In the genomic region with DNA sequence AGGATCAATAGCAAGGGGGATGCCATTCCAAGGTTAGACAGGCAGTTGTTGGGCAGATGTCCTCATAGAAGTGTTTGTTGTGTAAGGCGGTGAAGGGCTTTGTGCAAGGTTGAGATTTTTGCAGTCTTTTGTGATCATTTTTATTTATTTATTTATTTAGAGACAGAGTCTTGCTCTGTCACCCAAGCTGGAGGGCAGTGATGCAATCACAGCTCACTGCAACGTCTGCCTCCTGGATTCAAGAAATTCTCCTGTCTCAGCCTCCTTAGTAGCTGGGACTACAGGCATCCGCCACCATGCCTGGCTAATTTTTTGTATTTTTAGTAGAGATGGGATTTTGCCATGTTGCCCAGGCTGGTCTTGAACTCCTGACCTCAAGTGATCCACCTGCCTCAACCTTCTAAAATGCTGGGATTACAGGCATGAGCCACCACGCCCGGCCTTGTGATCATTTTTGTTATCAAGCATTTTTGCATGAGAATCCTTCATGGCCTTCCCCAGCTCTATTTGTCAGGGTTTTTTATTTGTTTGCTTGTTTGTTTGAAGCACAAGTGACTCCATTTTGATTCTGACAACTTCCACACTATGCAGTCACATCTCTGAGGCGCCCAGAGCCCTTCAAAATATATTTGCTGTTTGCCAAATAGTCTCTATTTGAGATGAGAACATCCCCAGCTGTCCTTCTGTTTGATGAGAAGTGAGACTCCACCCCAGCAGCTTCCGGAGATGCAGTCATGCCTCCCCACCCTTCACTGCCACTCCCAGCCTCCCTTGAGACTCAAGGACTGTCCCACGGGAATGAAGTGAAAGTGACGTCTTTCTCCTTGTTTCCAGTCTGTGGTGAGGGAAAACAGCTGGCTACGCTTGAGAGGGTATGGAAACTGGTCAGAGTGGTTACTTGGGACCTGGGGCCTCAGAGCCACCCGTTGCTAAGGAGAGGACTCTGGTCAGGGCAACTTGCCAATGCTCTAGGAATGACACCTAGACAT, we compare ENCODE assay signal across 8 cellular contexts. TPM values are rescaled to one million over a fixed set of nuclear protein-coding genes. Genes with fewer than 3 reads are reported as not detected.
DNase-seq lines count a peak whose midpoint lies in the region; ATAC-seq and TF ChIP-seq lines count a peak whose summit lies in the region.

No MANE protein-coding gene starts in this region.

- peak; percentile 29 for DNase-seq in activated CD8-positive, alpha-beta memory T cell treated with anti-CD3 and anti-CD28 coated beads, Interleukin-2, amount 50 U/mL, for 48 hours
- no peak for DNase-seq in activated CD8-positive, alpha-beta memory T cell treated with anti-CD3 and anti-CD28 coated beads, Interleukin-2, amount 50 U/mL, for 4 hours
- peak; percentile 89 for DNase-seq in NCI-H510A (lab: John Stamatoyannopoulos, UW)
- DNase-seq in esophagus squamous epithelium (lab: John Stamatoyannopoulos, UW), result no peak
- no peak for DNase-seq in smooth muscle cell (lab: John Stamatoyannopoulos, UW; ENCODE audit: unreplicated experiment)
- DNase-seq in HuH-7.5 (ENCODE audit: low spot score), result no peak
- no peak for DNase-seq in SK-N-DZ (ENCODE audit: low spot score)

- peaks cover 1% of the 10 kb centered on the region for H4K20me1 ChIP-seq in smooth muscle cell (ENCODE audit: low read depth)

- H3K27ac ChIP-seq in esophagus squamous epithelium, result peak overlapping the region; percentile 42 to 68 (median 60)
- H3K27ac ChIP-seq in smooth muscle cell (ENCODE audit: low read depth), result peak overlapping the region; percentile 16

- intact Hi-C loops in esophagus squamous epithelium (cut with DNase I), result no loop called here

- no peak overlapping the region for H2AFZ ChIP-seq in smooth muscle cell (ENCODE audit: low read depth)

- no peak for TF ChIP-seq POLR2A in esophagus squamous epithelium (IDR thresholded peaks at IDR 0.05)

- H3K4me2 ChIP-seq in smooth muscle cell, result no peak overlapping the region

- no peaks in the 10 kb centered on the region for H3K9me3 ChIP-seq in esophagus squamous epithelium
- H3K9me3 ChIP-seq in smooth muscle cell (replicated peaks; ENCODE audit: low read depth), result no peaks in the 10 kb centered on the region

- WGBS in esophagus squamous epithelium, 2 donors, result 49% methylated on average over 11 of the region's 11 CpGs
- WGBS in smooth muscle cell (ENCODE audit: low lambda C conversion rate), result 75% methylated on average over 11 of the region's 11 CpGs

- TF ChIP-seq CTCF in esophagus squamous epithelium (IDR thresholded peaks at IDR 0.05) (no peak), smooth muscle cell (IDR thresholded peaks at IDR 0.05; ENCODE audit: borderline replicate concordance, insufficient read depth, poor library complexity, severe bottlenecking) (no peak)

- H3K4me1 ChIP-seq in esophagus squamous epithelium (peaks cover 0 to 29% (median 3%) of the 10 kb centered on the region in 3 donors), smooth muscle cell (ENCODE audit: low read depth) (no peaks in the 10 kb centered on the region)

- H3K4me3 ChIP-seq in esophagus squamous epithelium (no peak overlapping the region), smooth muscle cell (no peak overlapping the region)

- H3K9ac ChIP-seq in smooth muscle cell (ENCODE audit: low read depth), result no peak overlapping the region

- H3K79me2 ChIP-seq in smooth muscle cell (ENCODE audit: low read depth), result no peaks in the 10 kb centered on the region

- H3F3A ChIP-seq in smooth muscle cell (ENCODE audit: low read depth), result peaks cover 4% of the 10 kb centered on the region

- H3K36me3 ChIP-seq in esophagus squamous epithelium (peaks cover 0 to 46% (median 11%) of the 10 kb centered on the region in 3 donors), smooth muscle cell (ENCODE audit: low read depth) (peaks cover 6% of the 10 kb centered on the region)

- peak; percentile 68 for ATAC-seq in HG02884 (IDR thresholded peaks at IDR 0.05; ENCODE audit: unreplicated experiment)

- H3K27me3 ChIP-seq in esophagus squamous epithelium (no peaks in the 10 kb centered on the region), smooth muscle cell (ENCODE audit: low read depth) (no peaks in the 10 kb centered on the region)

RNA-seq across cellular contexts. Expression of a gene that starts 38.0 kb away (rescaled TPM):
- 10 to 100 TPM; 18.3 to 48.1 (median 33.6) TPM for total RNA-seq in esophagus squamous epithelium
- total RNA-seq in smooth muscle cell, result 31.4 and 51.0 TPM in 2 replicates
- polyA plus RNA-seq in smooth muscle cell, result 29.9 and 42.9 TPM in 2 replicates
- polyA plus RNA-seq in SK-N-DZ (2014; cell fraction: cytosol; rRNA removed), result 28.9 and 29.5 TPM in 2 replicates
- 42.2 and 44.5 TPM in 2 replicates for polyA plus RNA-seq in SK-N-DZ (2014; cell fraction: nucleus; rRNA removed)

RNA-seq across cellular contexts. Expression of a gene that starts 38.6 kb away (rescaled TPM):
- total RNA-seq in esophagus squamous epithelium, result 10 to 100 TPM; 43.0 to 65.6 (median 61.1) TPM
- 117 and 134 TPM in 2 replicates for total RNA-seq in smooth muscle cell
- 127 and 132 TPM in 2 replicates for polyA plus RNA-seq in smooth muscle cell
- 52.3 and 55.7 TPM in 2 replicates for polyA plus RNA-seq in SK-N-DZ (2014; cell fraction: cytosol; rRNA removed)
- 20.8 and 28.7 TPM in 2 replicates for polyA plus RNA-seq in SK-N-DZ (2014; cell fraction: nucleus; rRNA removed)

RNA-seq across cellular contexts. Expression of a gene that starts 49.7 kb away (rescaled TPM):
- total RNA-seq in esophagus squamous epithelium (1 to 10 TPM in 3 of 4 donors, under 1 TPM in 1; 0.57 to 1.9 (median 1.6) TPM), smooth muscle cell (0.85 and 3.7 TPM in 2 replicates)
- polyA plus RNA-seq in smooth muscle cell, result 0.69 and 1.3 TPM in 2 replicates
- 0.78 and 2.2 TPM in 2 replicates for polyA plus RNA-seq in SK-N-DZ (2014; cell fraction: cytosol; rRNA removed)
- 1.0 TPM in 2 replicates for polyA plus RNA-seq in SK-N-DZ (2014; cell fraction: nucleus; rRNA removed)

Comparison
In these comparisons a context has a peak if more than half of its experiments do, and no peak if none do; other contexts are left out.
1. DNase-seq: peak in activated CD8-positive, alpha-beta memory T cell treated with anti-CD3 and anti-CD28 coated beads, Interleukin-2, amount 50 U/mL, for 48 hours (single experiment) and NCI-H510A (single experiment); none in activated CD8-positive, alpha-beta memory T cell treated with anti-CD3 and anti-CD28 coated beads, Interleukin-2, amount 50 U/mL, for 4 hours (single experiment), esophagus squamous epithelium (single experiment), smooth muscle cell (single experiment), HuH-7.5 (single experiment) and SK-N-DZ (single experiment).